ENCODE assay signal across 10 cellular contexts in the genomic region with DNA sequence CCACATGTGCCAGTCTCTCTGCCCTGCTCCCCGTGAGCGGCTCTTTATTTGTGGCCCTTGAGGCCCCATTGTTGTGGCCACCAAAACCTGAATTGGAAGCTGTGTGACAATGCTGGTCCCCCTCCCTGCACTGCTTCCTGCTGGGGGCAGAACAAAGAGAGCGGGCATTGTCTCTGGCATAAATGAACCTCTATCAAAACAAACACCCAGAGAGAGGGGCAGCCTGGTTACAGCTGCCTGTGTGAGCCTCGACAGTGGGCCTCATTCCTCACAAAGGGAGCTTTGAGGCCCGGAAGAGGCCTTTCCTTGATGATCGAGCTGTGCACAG.
DNase-seq lines count a peak whose midpoint lies in the region; ATAC-seq, FAIRE-seq and TF ChIP-seq lines count a peak whose summit lies in the region.
"Had no signal": no experiment of that assay in that cellular context is flagged by ENCODE, and none has a peak within 500 bp of the region (broad histone marks: within the 10 kb centered on the region; RNA-seq: fewer than 3 reads in every experiment).

No MANE protein-coding gene starts in this region.

- H3K9me3 ChIP-seq in CD8-positive, alpha-beta T cell (ENCODE audit: low read length), result no peaks in the 10 kb centered on the region
- H3K9me3 ChIP-seq in neural progenitor cell (ENCODE audit: low read depth) (no peaks in the 10 kb centered on the region), small intestine (ENCODE audit: control insufficient read depth, low read depth) (no peaks in the 10 kb centered on the region)

- peaks cover 100% of the 10 kb centered on the region for H4K20me1 ChIP-seq in neural progenitor cell (ENCODE audit: low read depth)

- POLR2A ChIA-PET in CD8-positive, alpha-beta T cell (lab: Charles Lee), result interaction anchor here (1.0 kb wide), 1 partner anchor 9 kb away, joined by 4 read pairs; no protein-coding TSS in a partner anchor

- H3K4me1 ChIP-seq in CD8-positive, alpha-beta T cell (ENCODE audit: insufficient read depth, low read length), result peaks cover 38% of the 10 kb centered on the region
- peaks cover 39% of the 10 kb centered on the region for H3K4me1 ChIP-seq in neural progenitor cell
- peaks cover 15 to 16% of the 10 kb centered on the region in 2 donors for H3K4me1 ChIP-seq in small intestine (ENCODE audit: control insufficient read depth in 2 of 2, insufficient read depth in 1 of 2, low read depth in 1 of 2, low read length in 1 of 2)

- peaks cover 40% of the 10 kb centered on the region for H3F3A ChIP-seq in neural progenitor cell (ENCODE audit: low read depth)

- intact Hi-C loops in CD8-positive, alpha-beta T cell (cut with DNase I, micrococcal nuclease), result loop anchor here in 1 of 2 experiments (2.0 kb wide), 1 partner anchor 22 kb away; no protein-coding TSS in a partner anchor

- CTCF ChIA-PET in CD8-positive, alpha-beta T cell (lab: Charles Lee), result interaction anchor here (1.1 to 1.8 kb wide), 2 partner anchors 22 to 81 kb away, joined by 4 to 7 read pairs; no protein-coding TSS in a partner anchor

- H3K9ac ChIP-seq in neural progenitor cell, result no peak overlapping the region

- ATAC-seq in CD8-positive, alpha-beta T cell, result peak; percentile 44
- ATAC-seq in GM21737 (IDR thresholded peaks at IDR 0.05; ENCODE audit: unreplicated experiment) (no peak), HG03280 (IDR thresholded peaks at IDR 0.05; ENCODE audit: unreplicated experiment) (no peak), HG03354 (IDR thresholded peaks at IDR 0.05; ENCODE audit: poor library complexity, severe bottlenecking, unreplicated experiment) (no peak)

- FAIRE-seq in small intestine (lab: Jason Lieb, UNC), result no peak

- H3K36me3 ChIP-seq in CD8-positive, alpha-beta T cell (ENCODE audit: insufficient read depth, low read length), result no peaks in the 10 kb centered on the region
- H3K36me3 ChIP-seq in neural progenitor cell, result no peaks in the 10 kb centered on the region
- H3K36me3 ChIP-seq in small intestine (ENCODE audit: control insufficient read depth in 2 of 2, insufficient read depth in 2 of 2, low read length in 2 of 2), result no peaks in the 10 kb centered on the region
- H3K36me3 ChIP-seq: brain microvascular endothelial cell had no signal

- H3K4me3 Mint-ChIP-seq in CD8-positive, alpha-beta T cell, result peak overlapping the region; percentile 58
- H3K4me3 Mint-ChIP-seq in neural progenitor cell, result peak overlapping the region; percentile 81

- 35 to 48% (median 42%) methylated on average over 6 of the region's 6 CpGs for WGBS in small intestine, 3 donors

- H3K4me3 ChIP-seq in CD8-positive, alpha-beta T cell (ENCODE audit: low read depth, low read length), result no peak overlapping the region
- H3K4me3 ChIP-seq in neural progenitor cell, result peak overlapping the region; percentile 44
- no peak overlapping the region for H3K4me3 ChIP-seq in small intestine (ENCODE audit: low read depth in 1 of 2, low read length in 2 of 2)

- no peaks in the 10 kb centered on the region for H3K9me3 Mint-ChIP-seq in CD8-positive, alpha-beta T cell
- peaks cover 4% of the 10 kb centered on the region for H3K9me3 Mint-ChIP-seq in neural progenitor cell

- H3K4me1 Mint-ChIP-seq in CD8-positive, alpha-beta T cell (ENCODE audit: low read depth), result peaks cover 65% of the 10 kb centered on the region
- H3K4me1 Mint-ChIP-seq in neural progenitor cell, result peaks cover 83% of the 10 kb centered on the region

- peaks cover 89% of the 10 kb centered on the region for H3K79me2 ChIP-seq in neural progenitor cell (ENCODE audit: low read depth)

- peak overlapping the region; percentile 86 for H3K4me2 ChIP-seq in neural progenitor cell

- no peak for TF ChIP-seq CTCF in CD8-positive, alpha-beta T cell (IDR thresholded peaks at IDR 0.05)
- TF ChIP-seq CTCF in neural progenitor cell (IDR thresholded peaks at IDR 0.05), result no peak

- peak in 4 of 7 experiments; percentile 9 to 51 (median 18) for DNase-seq in CD8-positive, alpha-beta T cell
- DNase-seq in NCI-H2081 (lab: John Stamatoyannopoulos, UW) (peak; percentile 83 to 90), neural progenitor cell (ENCODE audit: low spot score) (peak; percentile 88), small intestine (no peak)
- DNase-seq: RPMI8226 had no signal

- no peaks in the 10 kb centered on the region for H3K27me3 ChIP-seq in CD8-positive, alpha-beta T cell (ENCODE audit: insufficient read depth, low read length)
- H3K27me3 ChIP-seq in neural progenitor cell (no peaks in the 10 kb centered on the region), small intestine (ENCODE audit: control insufficient read depth in 2 of 2, insufficient read depth in 2 of 2, low read length in 2 of 2) (no peaks in the 10 kb centered on the region)
- H3K27me3 ChIP-seq: brain microvascular endothelial cell had no signal

- H3K27ac Mint-ChIP-seq in CD8-positive, alpha-beta T cell, result peak overlapping the region; percentile 78
- peak overlapping the region; percentile 100 for H3K27ac Mint-ChIP-seq in neural progenitor cell

- no peak overlapping the region for H3K27ac ChIP-seq in CD8-positive, alpha-beta T cell (ENCODE audit: low read depth, low read length)
- H3K27ac ChIP-seq in cingulate gyrus (ENCODE audit: low read depth, low read length) (peak overlapping the region; percentile 58), neural progenitor cell (peak overlapping the region; percentile 54), small intestine (ENCODE audit: low read depth in 1 of 2, low read length in 1 of 2) (no peak overlapping the region)

- no peak overlapping the region for H2AFZ ChIP-seq in neural progenitor cell (replicated peaks)

- no peaks in the 10 kb centered on the region for H3K27me3 Mint-ChIP-seq in CD8-positive, alpha-beta T cell (ENCODE audit: low read depth)
- peaks cover 8% of the 10 kb centered on the region for H3K27me3 Mint-ChIP-seq in neural progenitor cell (ENCODE audit: insufficient read depth, low read depth)

- peaks cover 3% of the 10 kb centered on the region for H3K36me3 Mint-ChIP-seq in CD8-positive, alpha-beta T cell
- H3K36me3 Mint-ChIP-seq in neural progenitor cell, result peaks cover 6% of the 10 kb centered on the region

Comparison
In these comparisons a context has a peak if more than half of its experiments do, and no peak if none do; other contexts are left out.
1. H3K27ac ChIP-seq: peak in cingulate gyrus (single experiment) and neural progenitor cell (single experiment); none in CD8-positive, alpha-beta T cell (single experiment) and small intestine (0 of 2).